9 cellular contexts compared by ENCODE assay signal in the genomic region with DNA sequence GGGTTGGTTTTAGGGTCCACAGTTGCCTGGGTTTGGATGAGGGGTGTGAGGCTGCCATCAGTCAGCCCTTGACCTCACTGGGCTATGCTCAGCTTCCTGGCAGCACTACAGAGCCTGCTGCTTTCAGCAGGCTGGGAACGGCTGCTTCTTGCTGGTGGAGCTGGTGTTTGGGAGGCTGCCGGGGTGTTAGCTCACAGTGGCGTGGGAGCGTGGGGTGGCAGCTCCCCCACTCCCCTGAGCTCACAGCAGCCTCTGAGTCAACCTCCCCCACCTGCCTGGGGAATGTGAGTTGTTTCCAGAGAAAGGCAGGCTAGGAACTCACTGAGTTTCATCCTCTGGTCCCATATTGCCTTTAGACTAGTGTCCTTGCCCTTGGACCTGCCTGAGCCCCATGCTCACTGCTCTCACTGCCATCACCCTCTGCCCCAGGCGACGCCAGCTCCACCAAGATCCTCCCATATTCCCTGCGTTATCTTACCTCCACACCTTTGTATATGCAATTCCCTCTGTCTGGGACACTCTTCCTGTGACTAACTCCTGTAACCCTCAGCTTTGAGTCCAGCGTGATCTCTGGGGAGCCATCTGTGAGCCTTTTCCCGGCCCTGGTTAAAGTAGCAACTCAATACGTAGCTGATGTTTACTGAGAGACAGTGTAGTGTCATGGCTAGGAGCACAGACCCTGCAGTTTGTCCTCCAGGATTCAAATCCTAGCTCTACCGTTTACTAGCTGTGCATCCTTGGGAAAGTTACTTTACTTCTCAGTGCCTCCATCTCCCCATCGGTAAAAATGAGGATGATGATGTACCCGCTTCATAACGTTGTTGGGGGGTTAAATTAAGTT. TPM values are rescaled to one million over a fixed set of nuclear protein-coding genes. Genes with fewer than 3 reads are reported as not detected.
DNase-seq lines count a peak whose midpoint lies in the region; ATAC-seq and TF ChIP-seq lines count a peak whose summit lies in the region.
"Had no signal": no experiment of that assay in that cellular context is flagged by ENCODE, and none has a peak within 500 bp of the region (broad histone marks: within the 10 kb centered on the region; RNA-seq: fewer than 3 reads in every experiment).

No MANE protein-coding gene starts in this region.

- H3K36me3 Mint-ChIP-seq in naive thymus-derived CD8-positive, alpha-beta T cell = peaks cover 3 to 27% (median 13%) of the 10 kb centered on the region in 3 donors
- H3K36me3 Mint-ChIP-seq in Calu3 (ENCODE audit: insufficient read depth, unreplicated experiment) = no peaks in the 10 kb centered on the region

- H3K9me3 ChIP-seq in right cardiac atrium (ENCODE audit: control insufficient read depth, low read length) (no peaks in the 10 kb centered on the region), prostate gland (no peaks in the 10 kb centered on the region)

- H3K27ac Mint-ChIP-seq in naive thymus-derived CD8-positive, alpha-beta T cell = peak overlapping the region; percentile 6 to 98 (median 89)
- no peak overlapping the region for H3K27ac Mint-ChIP-seq in Calu3 (ENCODE audit: unreplicated experiment)

- ATAC-seq in right cardiac atrium (peak; percentile 22 to 39), HG02642 (IDR thresholded peaks at IDR 0.05; ENCODE audit: poor library complexity, unreplicated experiment) (no peak)
- no peak for ATAC-seq in naive thymus-derived CD8-positive, alpha-beta T cell

- no peaks in the 10 kb centered on the region for H3K36me3 ChIP-seq in prostate gland

- H3K4me1 Mint-ChIP-seq in naive thymus-derived CD8-positive, alpha-beta T cell = peaks cover 13 to 72% (median 54%) of the 10 kb centered on the region in 4 donors
- no peaks in the 10 kb centered on the region for H3K4me1 Mint-ChIP-seq in Calu3 (ENCODE audit: low read depth, unreplicated experiment)

- H3K27me3 Mint-ChIP-seq in naive thymus-derived CD8-positive, alpha-beta T cell = no peaks in the 10 kb centered on the region
- peaks cover 34% of the 10 kb centered on the region for H3K27me3 Mint-ChIP-seq in Calu3 (ENCODE audit: unreplicated experiment)

- CTCF ChIA-PET in Calu3 (lab: Charles Lee) = no interaction called here

- H3K4me3 Mint-ChIP-seq in naive thymus-derived CD8-positive, alpha-beta T cell = peak overlapping the region in 5 of 10 donors; percentile 11 to 80 (median 42)
- H3K4me3 Mint-ChIP-seq in Calu3 (ENCODE audit: low read depth, unreplicated experiment) = no peak overlapping the region

- TF ChIP-seq CTCF in prostate gland (IDR thresholded peaks at IDR 0.05) (no peak), Calu3 (IDR thresholded peaks at IDR 0.05; ENCODE audit: unreplicated experiment) (no peak)

- DNase-seq in right cardiac atrium (no peak), cardiac septum (ENCODE audit: low spot score) (no peak), prostate gland (ENCODE audit: low spot score) (no peak), Calu3 (no peak), AG08395 (ENCODE audit: low spot score) (no peak)
- peak in 1 of 10 donors; percentile 37 for DNase-seq in naive thymus-derived CD8-positive, alpha-beta T cell
- DNase-seq: NCI-H1048 had no signal

- H3K4me3 ChIP-seq in right cardiac atrium (ENCODE audit: low read length) (no peak overlapping the region), prostate gland (no peak overlapping the region)

- H3K27me3 ChIP-seq in right cardiac atrium (ENCODE audit: control insufficient read depth, insufficient read depth) (no peaks in the 10 kb centered on the region), prostate gland (replicated peaks; ENCODE audit: insufficient read depth) (peaks cover 3% of the 10 kb centered on the region)

- no peak for TF ChIP-seq POLR2A in prostate gland (IDR thresholded peaks at IDR 0.05)

- no TSS peak for BruUV-seq in Calu3 (replicated peaks; lab: Mats Ljungman, UMichigan)

- H3K4me1 ChIP-seq in right cardiac atrium (ENCODE audit: control insufficient read depth, insufficient read depth, low read length) (no peaks in the 10 kb centered on the region), prostate gland (replicated peaks) (no peaks in the 10 kb centered on the region)

- 63% methylated on average over 14 of the region's 14 CpGs for WGBS in right cardiac atrium
- 77% methylated on average over 14 of the region's 14 CpGs for WGBS in prostate gland

- no peak overlapping the region for H3K27ac ChIP-seq in right cardiac atrium (ENCODE audit: low read length)
- H3K27ac ChIP-seq in angular gyrus (ENCODE audit: low read depth, low read length) = peak overlapping the region; percentile 14
- no peak overlapping the region for H3K27ac ChIP-seq in prostate gland

- peaks cover 0 to 1% (median 0%) of the 10 kb centered on the region in 9 donors for H3K9me3 Mint-ChIP-seq in naive thymus-derived CD8-positive, alpha-beta T cell
- H3K9me3 Mint-ChIP-seq in Calu3 (ENCODE audit: low read depth, unreplicated experiment) = no peaks in the 10 kb centered on the region

- POLR2A ChIA-PET in naive thymus-derived CD8-positive, alpha-beta T cell (lab: Charles Lee) = interaction anchor here (0.6 to 2.9 kb wide), 4 partner anchors 13 to 41 kb away, joined by 3 to 13 read pairs (median 4); a partner anchor contains a TSS

- intact Hi-C loops in right cardiac atrium (cut with DNase I) (no loop called here), cardiac septum (cut with DNase I) (no loop called here), prostate gland (cut with DNase I) (no loop called here), Calu3 (cut with micrococcal nuclease; ENCODE audit: unreplicated experiment) (no loop called here)

RNA-seq across cellular contexts. Expression of a gene that starts 34.8 kb away (rescaled TPM):
- total RNA-seq in right cardiac atrium = 1 to 10 TPM; 5.1 to 9.1 (median 7.0) TPM
- polyA plus RNA-seq in right cardiac atrium = 4.9 TPM
- total RNA-seq in cardiac septum = 1.7 TPM
- 10 to 100 TPM; 31.4 to 33.6 TPM for total RNA-seq in naive thymus-derived CD8-positive, alpha-beta T cell
- polyA plus RNA-seq in naive thymus-derived CD8-positive, alpha-beta T cell = 10 to 100 TPM in 2 of 3 donors, 1 to 10 TPM in 1; 9.7 to 15.6 (median 13.4) TPM
- 1 to 10 TPM; 1.3 to 1.9 TPM for total RNA-seq in prostate gland
- total RNA-seq in Calu3 (2022) = 0.10 TPM in 1 of 2 replicates, not detected in the other

Comparison
In these comparisons a context has a peak if more than half of its experiments do, and no peak if none do; other contexts are left out.
1. ATAC-seq: peak in right cardiac atrium (2 of 2); none in naive thymus-derived CD8-positive, alpha-beta T cell (0 of 2) and HG02642 (single experiment).